8 cellular contexts compared by ENCODE assay signal in genomic region chrX:29478336-29479069, GRCh38.
DNase-seq lines count a peak whose midpoint lies in the region; ATAC-seq and TF ChIP-seq lines count a peak whose summit lies in the region.

No MANE protein-coding gene starts in this region.

- no peak overlapping the region for H3K9ac ChIP-seq in SU-DHL-6 (ENCODE audit: low read length)

- H3K36me3 ChIP-seq in SU-DHL-6 (ENCODE audit: low read length) (no peaks in the 10 kb centered on the region), esophagus squamous epithelium (no peaks in the 10 kb centered on the region)

- intact Hi-C loops in esophagus squamous epithelium (cut with DNase I) = no loop called here

- H3K4me3 ChIP-seq in SU-DHL-6 (ENCODE audit: insufficient read depth, low read length, poor library complexity, severe bottlenecking) = no peak overlapping the region
- no peak overlapping the region for H3K4me3 ChIP-seq in esophagus squamous epithelium

- TF ChIP-seq CTCF in SU-DHL-6 (IDR thresholded peaks at IDR 0.05; ENCODE audit: insufficient read depth, low read length, poor library complexity, severe bottlenecking) = peak; percentile 32
- TF ChIP-seq CTCF in esophagus squamous epithelium (IDR thresholded peaks at IDR 0.05) = peak in 3 of 6 experiments; percentile 19 to 43 (median 34)

- no peaks in the 10 kb centered on the region for H3K79me2 ChIP-seq in SU-DHL-6 (ENCODE audit: insufficient read depth, low read length)

- H3K4me1 ChIP-seq in esophagus squamous epithelium = no peaks in the 10 kb centered on the region

- WGBS in esophagus squamous epithelium, 2 donors = 49 to 50% methylated on average over 10 of the region's 10 CpGs

- peak overlapping the region; percentile 27 for H3K4me2 ChIP-seq in SU-DHL-6 (ENCODE audit: low read depth, low read length, poor library complexity, severe bottlenecking)

- H3K27me3 ChIP-seq in SU-DHL-6 (ENCODE audit: low read length) (no peaks in the 10 kb centered on the region), esophagus squamous epithelium (no peaks in the 10 kb centered on the region)

- H3K9me2 ChIP-seq in SU-DHL-6 (replicated peaks; ENCODE audit: insufficient read depth, low read length) = no peaks in the 10 kb centered on the region

- DNase-seq in SKM-1 treated with dmso at 0.1 percent for 144 hours (lab: John Stamatoyannopoulos, UW; ENCODE audit: unreplicated experiment) = peak; percentile 30
- no peak for DNase-seq in SKM-1 (lab: John Stamatoyannopoulos, UW; ENCODE audit: unreplicated experiment)
- peak; percentile 23 for DNase-seq in HPDE6-E6E7 (ENCODE audit: extremely low spot score)
- DNase-seq in iPS DF 4.7 (ENCODE audit: extremely low read depth, low spot score) = peak; percentile 14
- no peak for DNase-seq in activated T-cell treated with anti-CD3 and anti-CD28 coated beads, Interleukin-2, amount 50 U/mL, for 48 hours
- DNase-seq in esophagus squamous epithelium (lab: John Stamatoyannopoulos, UW) = no peak

- H3K9me3 ChIP-seq in SU-DHL-6 (ENCODE audit: insufficient read depth, low read length) = no peaks in the 10 kb centered on the region
- no peaks in the 10 kb centered on the region for H3K9me3 ChIP-seq in esophagus squamous epithelium

- H3K27ac ChIP-seq in SU-DHL-6 (ENCODE audit: low read depth, low read length) (no peak overlapping the region), esophagus squamous epithelium (no peak overlapping the region)

- no peak for TF ChIP-seq POLR2A in esophagus squamous epithelium (IDR thresholded peaks at IDR 0.05)

- no peak overlapping the region for H2AFZ ChIP-seq in SU-DHL-6 (ENCODE audit: low read depth, low read length, severe bottlenecking)

- ATAC-seq in GM21619 (IDR thresholded peaks at IDR 0.05; ENCODE audit: unreplicated experiment) = peak; percentile 82

- no peaks in the 10 kb centered on the region for H4K20me1 ChIP-seq in SU-DHL-6 (ENCODE audit: low read depth, low read length)

- no peaks in the 10 kb centered on the region for H3F3A ChIP-seq in SU-DHL-6 (ENCODE audit: insufficient read depth)

Comparison
In these comparisons a context has a peak if more than half of its experiments do, and no peak if none do; other contexts are left out.
1. DNase-seq: peak in SKM-1 treated with dmso at 0.1 percent for 144 hours (single experiment), HPDE6-E6E7 (single experiment) and iPS DF 4.7 (single experiment); none in SKM-1 (single experiment), activated T-cell treated with anti-CD3 and anti-CD28 coated beads, Interleukin-2, amount 50 U/mL, for 48 hours (0 of 2) and esophagus squamous epithelium (single experiment).